12 cellular contexts compared by ENCODE assay signal in the genomic region with DNA sequence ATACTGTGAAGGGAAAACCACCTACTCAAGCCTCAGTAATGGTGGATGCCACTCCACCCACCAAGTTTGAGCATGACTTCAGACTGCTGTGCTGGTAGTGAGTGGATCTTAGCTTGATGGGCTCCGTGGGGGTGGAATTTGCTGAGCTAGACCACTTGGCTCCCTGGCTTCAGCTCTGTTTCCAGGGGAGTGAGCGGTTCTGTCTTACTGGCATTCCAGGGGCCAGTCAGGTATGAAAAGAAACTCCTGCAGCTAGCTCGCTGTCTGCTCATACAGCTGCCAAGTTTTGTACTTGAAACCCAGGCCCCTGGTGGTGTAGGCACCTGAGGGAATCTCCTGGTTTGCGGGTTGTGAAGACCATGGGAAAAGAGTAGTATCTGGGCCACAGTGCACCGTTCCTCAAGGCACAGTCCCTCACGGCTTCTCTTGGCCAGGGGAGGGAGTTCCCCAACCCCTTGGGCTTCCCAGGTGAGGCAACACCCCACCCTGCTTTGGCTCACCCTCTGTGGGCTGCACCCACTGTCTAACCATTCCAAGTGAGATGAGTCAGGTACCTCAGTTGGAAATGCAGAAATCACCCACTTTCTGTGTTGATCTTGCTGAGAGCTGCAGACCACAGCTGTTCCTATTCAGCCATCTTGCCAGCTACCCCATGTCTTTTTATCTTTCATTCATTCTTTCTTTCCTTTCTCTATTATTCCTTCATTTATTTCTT.
A peak's percentile ranks its signal among the peaks of the same experiment; 100 is the strongest.
DNase-seq lines count a peak whose midpoint lies in the region; ATAC-seq, FAIRE-seq and TF ChIP-seq lines count a peak whose summit lies in the region.
"Had no signal": no experiment of that assay in that cellular context is flagged by ENCODE, and none has a peak within 500 bp of the region (broad histone marks: within the 10 kb centered on the region; RNA-seq: fewer than 3 reads in every experiment).

No MANE protein-coding gene starts in this region.

- peak overlapping the region; percentile 79; the same call in 1 of the 2 replicates for H4K8ac ChIP-seq in H1 (ENCODE audit: extremely low read depth, insufficient read depth, low read length)

- FAIRE-seq in H1 (lab: Jason Lieb, UNC) = no peak

- no peaks in the 10 kb centered on the region for H3K79me2 ChIP-seq in H1 (ENCODE audit: control insufficient read depth in 1 of 2, insufficient read depth in 2 of 2, low read length in 2 of 2)

- no peak overlapping the region for H3K23ac ChIP-seq in H1 (ENCODE audit: insufficient read length)

- no peak overlapping the region for H3K18ac ChIP-seq in H1 (ENCODE audit: extremely low read depth, low read length)

- no peak overlapping the region for H2BK12ac ChIP-seq in H1 (ENCODE audit: low read depth, low read length)

- no peaks in the 10 kb centered on the region for H3K23me2 ChIP-seq in H1 (ENCODE audit: low read depth, low read length)

- no peak overlapping the region for H2BK15ac ChIP-seq in H1 (ENCODE audit: low read length)

- TF ChIP-seq RAD21 in H1 (IDR thresholded peaks at IDR 0.05 in 1 of 2, conservative IDR thresholded peaks at IDR 0.05 in 1 of 2; ENCODE audit: low read depth in 2 of 2, low read length in 2 of 2) = no peak

- CTCF ChIA-PET in H1 (lab: Charles Lee; ENCODE audit: partially characterized antibody) = interaction anchor here (2.7 kb wide), 1 partner anchor 58 kb away, joined by 9 read pairs; no protein-coding TSS in a partner anchor

- no peak overlapping the region for H2AK5ac ChIP-seq in H1 (ENCODE audit: low read depth, low read length)

- no peaks in the 10 kb centered on the region for H3K79me1 ChIP-seq in H1 (ENCODE audit: low read depth, low read length)

- H3K9me3 ChIP-seq in H1 (ENCODE audit: insufficient read depth in 2 of 2, low read depth in 1 of 2, low read length in 1 of 2) (peaks cover 2 to 8% of the 10 kb centered on the region in 2 experiments; a peak in 2 of 4 replicates), suprapubic skin (no peaks in the 10 kb centered on the region)
- H3K9me3 ChIP-seq: esophagus squamous epithelium, prostate gland had no signal

- POLR2A ChIA-PET in H1 (lab: Charles Lee; ENCODE audit: partially characterized antibody) = no interaction called here

- no peak overlapping the region for H4K91ac ChIP-seq in H1 (replicated peaks; ENCODE audit: insufficient read length, low read length)

- no peak for TF ChIP-seq POLR2A in H1 (IDR thresholded peaks at IDR 0.05; ENCODE audit: control extremely low read depth in 1 of 2, low read depth in 2 of 2, low read length in 2 of 2)
- no peak for TF ChIP-seq POLR2A in suprapubic skin (IDR thresholded peaks at IDR 0.05)

- H3K4me2 ChIP-seq in H1 (ENCODE audit: insufficient read depth in 1 of 2, low read depth in 2 of 2, low read length in 2 of 2) = no peak overlapping the region

- no peak overlapping the region for H4K5ac ChIP-seq in H1 (ENCODE audit: insufficient read length, low read depth, low read length)

- TF ChIP-seq EP300 in H1 (IDR thresholded peaks at IDR 0.05; ENCODE audit: borderline replicate concordance in 1 of 2, low read depth in 2 of 2, low read length in 2 of 2) = no peak
- TF ChIP-seq EP300 in suprapubic skin (IDR thresholded peaks at IDR 0.05) = no peak

- DNase-seq in H1 (ENCODE audit: low read depth in 1 of 2, low spot score in 2 of 2) (no peak), GOT3 (lab: John Stamatoyannopoulos, UW) (no peak), suprapubic skin (ENCODE audit: low spot score in 2 of 2) (no peak), NCI-H69 (lab: John Stamatoyannopoulos, UW) (no peak), SIG-M5 (lab: John Stamatoyannopoulos, UW) (no peak)
- DNase-seq: aorta, esophagus squamous epithelium, NCI-H2227 treated with DMSO at 0.1 percent for 48 hours had no signal

- no peak overlapping the region for H3K14ac ChIP-seq in H1 (ENCODE audit: insufficient read length)

- TF ChIP-seq CTCF in H1 (IDR thresholded peaks at IDR 0.05; ENCODE audit: control extremely low read depth in 1 of 3, insufficient read depth in 1 of 3, low read depth in 1 of 3, low read length in 3 of 3) = no peak
- no peak for TF ChIP-seq CTCF in suprapubic skin (IDR thresholded peaks at IDR 0.05)

- no peak overlapping the region for H3K4ac ChIP-seq in H1 (replicated peaks; ENCODE audit: insufficient read length, low read depth, low read length)

- H2BK5ac ChIP-seq in H1 (ENCODE audit: low read depth, low read length) = no peak overlapping the region

- H3K56ac ChIP-seq in H1 (replicated peaks; ENCODE audit: insufficient read length, low read depth, low read length) = no peak overlapping the region

- no peak overlapping the region for H3K9ac ChIP-seq in H1 (replicated peaks in 1 of 4; ENCODE audit: extremely low read depth in 1 of 4, low read depth in 3 of 4, low read length in 3 of 4)

- H3K27ac ChIP-seq in H1 (ENCODE audit: low read depth, low read length) (no peak overlapping the region), suprapubic skin (no peak overlapping the region)
- H3K27ac ChIP-seq: esophagus squamous epithelium, prostate gland had no signal

- no peak overlapping the region for H2BK120ac ChIP-seq in H1 (replicated peaks; ENCODE audit: low read depth, low read length)

- H4K20me1 ChIP-seq in H1 (replicated peaks in 1 of 2; ENCODE audit: control insufficient read depth in 1 of 2, insufficient read depth in 2 of 2, low read length in 2 of 2) = no peaks in the 10 kb centered on the region

- no peaks in the 10 kb centered on the region for H3K4me1 ChIP-seq in H1 (replicated peaks in 1 of 4; ENCODE audit: control insufficient read depth in 3 of 4, insufficient read depth in 4 of 4, low read length in 3 of 4)
- H3K4me1 ChIP-seq in suprapubic skin = no peaks in the 10 kb centered on the region
- H3K4me1 ChIP-seq: esophagus squamous epithelium, prostate gland had no signal

- ATAC-seq in GM18511 (IDR thresholded peaks at IDR 0.05; ENCODE audit: unreplicated experiment) (peak; percentile 73), GM21529 (IDR thresholded peaks at IDR 0.05; ENCODE audit: unreplicated experiment) (peak; percentile 28), HG03457 (IDR thresholded peaks at IDR 0.05; ENCODE audit: unreplicated experiment) (peak; percentile 50)

- H2BK20ac ChIP-seq in H1 (ENCODE audit: low read length) = no peak overlapping the region

- H2AFZ ChIP-seq in H1 (ENCODE audit: low read length) = no peak overlapping the region

- H3K4me3 ChIP-seq in H1 (ENCODE audit: extremely low read depth in 1 of 4, insufficient read depth in 2 of 4, low read depth in 3 of 4, low read length in 4 of 4) = no peak overlapping the region
- no peak overlapping the region for H3K4me3 ChIP-seq in suprapubic skin
- H3K4me3 ChIP-seq: esophagus squamous epithelium, prostate gland had no signal

- 61% methylated on average over 6 of the region's 6 CpGs; no CpG with 5 or more reads in 1 of the 2 experiments for WGBS in H1 (ENCODE audit: extremely low coverage in 1 of 2, insufficient coverage in 1 of 2, insufficient read length in 1 of 2, insufficient replicate concordance in 2 of 2, low coverage in 1 of 2, low lambda C conversion rate in 2 of 2, missing lambda C conversion rate in 1 of 2), 2 experiments
- 44% methylated on average over 3 of the region's 6 CpGs for WGBS in suprapubic skin

- H3K27me3 ChIP-seq in H1 (replicated peaks in 1 of 4; ENCODE audit: control insufficient read depth in 3 of 4, extremely low read depth in 1 of 4, insufficient read depth in 3 of 4, low read length in 3 of 4) (no peaks in the 10 kb centered on the region), suprapubic skin (no peaks in the 10 kb centered on the region)
- H3K27me3 ChIP-seq: esophagus squamous epithelium had no signal

- no peaks in the 10 kb centered on the region for H3K36me3 ChIP-seq in H1 (ENCODE audit: control insufficient read depth in 2 of 4, insufficient read depth in 4 of 4, low read length in 3 of 4)
- no peaks in the 10 kb centered on the region for H3K36me3 ChIP-seq in suprapubic skin
- H3K36me3 ChIP-seq: esophagus squamous epithelium, prostate gland had no signal

TF ChIP-seq in H1, 55 proteins besides CTCF, POLR2A, EP300 and RAD21:
- TF ChIP-seq SUZ12 (IDR thresholded peaks at IDR 0.05; ENCODE audit: low read length) = no peak
- no peak for TF ChIP-seq RXRA (IDR thresholded peaks at IDR 0.05; ENCODE audit: insufficient read depth, low read depth, low read length)
- TF ChIP-seq KDM1A (IDR thresholded peaks at IDR 0.05; ENCODE audit: borderline replicate concordance, low read length) = no peak
- no peak for TF ChIP-seq BRCA1 (IDR thresholded peaks at IDR 0.05; ENCODE audit: low read depth, low read length)
- no peak for TF ChIP-seq TAF7 (optimal IDR thresholded peaks at IDR 0.05; ENCODE audit: borderline replicate concordance, low read depth, low read length)
- TF ChIP-seq RBBP5 (IDR thresholded peaks at IDR 0.05; ENCODE audit: borderline replicate concordance, low read depth, low read length) = no peak
- TF ChIP-seq, protein P1, sequence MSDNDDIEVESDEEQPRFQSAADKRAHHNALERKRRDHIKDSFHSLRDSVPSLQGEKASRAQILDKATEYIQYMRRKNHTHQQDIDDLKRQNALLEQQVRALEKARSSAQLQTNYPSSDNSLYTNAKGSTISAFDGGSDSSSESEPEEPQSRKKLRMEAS (IDR thresholded peaks at IDR 0.05) = no peak
- TF ChIP-seq SP1 (IDR thresholded peaks at IDR 0.05; ENCODE audit: low read depth, low read length) = no peak
- TF ChIP-seq EZH2 (IDR thresholded peaks at IDR 0.05; ENCODE audit: low read depth, low read length, severe bottlenecking) = no peak
- TF ChIP-seq TBP (IDR thresholded peaks at IDR 0.05; ENCODE audit: low read depth, low read length) = no peak
- TF ChIP-seq EGR1 (IDR thresholded peaks at IDR 0.05; ENCODE audit: borderline replicate concordance, low read depth, low read length) = no peak
- TF ChIP-seq CBX8 (IDR thresholded peaks at IDR 0.05; ENCODE audit: borderline replicate concordance, low read depth, low read length) = no peak
